ENCODE assay signal across 8 cellular contexts in the genomic region with DNA sequence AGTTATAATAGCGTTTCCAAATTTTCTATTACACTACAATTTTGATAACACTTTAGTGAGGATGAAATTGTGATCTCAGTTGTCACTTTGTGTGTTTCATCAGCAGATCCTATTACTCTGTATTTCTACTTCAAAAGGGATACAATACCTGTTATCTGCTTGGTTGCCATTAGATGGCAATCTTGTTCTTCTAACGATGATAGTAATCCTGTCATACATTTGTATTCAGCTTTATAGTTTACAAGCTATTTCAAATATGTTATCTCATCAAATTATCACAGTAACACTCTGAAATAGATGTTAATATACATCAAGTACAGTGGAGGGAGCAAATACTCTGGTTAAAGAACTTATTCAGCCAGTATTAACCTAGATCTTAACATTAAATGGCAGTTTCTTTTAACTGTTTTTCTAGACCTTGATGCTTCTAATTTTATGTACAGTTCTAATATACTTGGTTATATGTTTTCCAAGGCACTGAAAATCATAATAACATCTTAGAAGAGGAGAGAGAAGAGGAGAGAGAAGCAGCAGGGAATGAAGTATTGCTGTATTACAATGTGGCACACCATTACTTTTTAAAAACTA.
A peak's percentile ranks its signal among the peaks of the same experiment; 100 is the strongest.
DNase-seq lines count a peak whose midpoint lies in the region; ATAC-seq, FAIRE-seq and TF ChIP-seq lines count a peak whose summit lies in the region.

No MANE protein-coding gene starts in this region.

- no peaks in the 10 kb centered on the region for H3K27me3 ChIP-seq in keratinocyte (ENCODE audit: control insufficient read depth, extremely low read depth, insufficient read depth, low read length)

- POLR2A ChIA-PET in AG04449 (lab: Yijun Ruan, JAX) (no interaction called here), WTC11 (lab: Charles Lee) (no interaction called here)

- no peaks in the 10 kb centered on the region for H3K4me1 ChIP-seq in keratinocyte (ENCODE audit: control insufficient read depth, extremely low read depth, insufficient read depth, low read length)

- no peak overlapping the region for H3K4me3 ChIP-seq in AG04449 (ENCODE audit: low read depth, low read length)
- no peak overlapping the region for H3K4me3 ChIP-seq in GM12875 (ENCODE audit: low read depth, low read length)
- no peak overlapping the region for H3K4me3 ChIP-seq in keratinocyte (ENCODE audit: control insufficient read depth in 2 of 3, extremely low read depth in 1 of 3, insufficient read depth in 2 of 3, low read depth in 1 of 3, low read length in 3 of 3)

- H3K36me3 Mint-ChIP-seq in WTC11, result no peaks in the 10 kb centered on the region

- no peaks in the 10 kb centered on the region for H3K9me3 ChIP-seq in keratinocyte (ENCODE audit: control insufficient read depth, low read depth, low read length)

- no peak overlapping the region for H3K4me3 Mint-ChIP-seq in WTC11

- ATAC-seq in HG02588 (IDR thresholded peaks at IDR 0.05; ENCODE audit: unreplicated experiment), result peak; percentile 77
- peak; percentile 70 for ATAC-seq in WTC11

- no peaks in the 10 kb centered on the region for H3K36me3 ChIP-seq in keratinocyte (ENCODE audit: control insufficient read depth in 2 of 2, extremely low read depth in 1 of 2, insufficient read depth in 2 of 2, low read length in 2 of 2)

- CTCF ChIA-PET in AG04449 (lab: Yijun Ruan, JAX) (interaction anchor here (2.0 to 2.1 kb wide), 2 partner anchors 8 to 1968 kb away, joined by 9 to 12 read pairs; no protein-coding TSS in a partner anchor), WTC11 (lab: Charles Lee) (interaction anchor here (0.6 to 1.5 kb wide), 7 partner anchors 9 to 1823 kb away, joined by 3 to 7 read pairs (median 4); no protein-coding TSS in a partner anchor)

- dilution Hi-C loops in keratinocyte (cut with MboI; ENCODE audit: extremely low pct_ligation_motif_present, low sequenced_read_pairs), result no loop called here

- H4K20me1 ChIP-seq in keratinocyte (ENCODE audit: control insufficient read depth, extremely low read depth, insufficient read depth, low read length), result no peaks in the 10 kb centered on the region

- H3K9me1 ChIP-seq in keratinocyte (ENCODE audit: control insufficient read depth, extremely low read depth, insufficient read depth, low read length), result no peaks in the 10 kb centered on the region

- no peak overlapping the region for H2AFZ ChIP-seq in keratinocyte (ENCODE audit: control insufficient read depth, low read length)

- H3K27me3 Mint-ChIP-seq in WTC11 (ENCODE audit: low read depth), result no peaks in the 10 kb centered on the region

- peak; percentile 36 for TF ChIP-seq CTCF in AG04449 (IDR thresholded peaks at IDR 0.05; ENCODE audit: insufficient read depth, low read length, missing control alignments)
- TF ChIP-seq CTCF in GM12875 (IDR thresholded peaks at IDR 0.05; ENCODE audit: borderline replicate concordance, insufficient read depth, low read depth, low read length), result peak; percentile 21; the same call in 1 of the 2 replicates
- peak; percentile 21; the same call in 1 of the 2 replicates for TF ChIP-seq CTCF in WTC11 (IDR thresholded peaks at IDR 0.05)
- TF ChIP-seq CTCF in keratinocyte (optimal IDR thresholded peaks at IDR 0.05 in 1 of 3, IDR thresholded peaks at IDR 0.05 in 1 of 3, conservative IDR thresholded peaks at IDR 0.05 in 1 of 3; ENCODE audit: extremely low read depth in 1 of 3, insufficient read depth in 2 of 3, low read length in 3 of 3), result peak in 2 of 3 experiments; percentile 30 to 59

- H3K4me2 ChIP-seq in keratinocyte (ENCODE audit: control insufficient read depth, extremely low read depth, insufficient read depth, low read depth, low read length), result no peak overlapping the region

- H3K27ac Mint-ChIP-seq in WTC11, result no peak overlapping the region

- H3K9me3 Mint-ChIP-seq in WTC11, result no peaks in the 10 kb centered on the region

- no peak overlapping the region for H3K9ac ChIP-seq in keratinocyte (ENCODE audit: control insufficient read depth, extremely low read depth, insufficient read depth, low read length)

- no peaks in the 10 kb centered on the region for H3K4me1 Mint-ChIP-seq in WTC11

- DNase-seq in AG04449 (ENCODE audit: low read depth, low spot score) (no peak), MV-4-11 (lab: John Stamatoyannopoulos, UW) (peak; percentile 1), WTC11 (ENCODE audit: low spot score) (no peak), keratinocyte (ENCODE audit: low read depth, low spot score) (no peak), mesenteric fat pad (ENCODE audit: low spot score) (no peak)
- DNase-seq in NK-92 treated with Interleukin-12 subunit alpha and Interleukin-12 subunit beta, amount 100 ng/mL, for 24 hours (lab: John Stamatoyannopoulos, UW), result no peak

- H3K79me2 ChIP-seq in keratinocyte (ENCODE audit: control insufficient read depth, insufficient read depth, low read length), result no peaks in the 10 kb centered on the region

- peak; percentile 17 for FAIRE-seq in keratinocyte (lab: Jason Lieb, UNC)

- no peak overlapping the region for H3K27ac ChIP-seq in keratinocyte (ENCODE audit: control insufficient read depth, insufficient read depth, low read length)

TF ChIP-seq in WTC11, 78 proteins besides CTCF, POLR2A, EP300 and RAD21 (continues in another document):
- TF ChIP-seq ETV6 (CRISPR knock-in tag; IDR thresholded peaks at IDR 0.05) (no peak), NR2C2 (CRISPR knock-in tag; IDR thresholded peaks at IDR 0.05) (no peak), GRHL2 (CRISPR knock-in tag; IDR thresholded peaks at IDR 0.05; ENCODE audit: insufficient replicate concordance, severe bottlenecking) (no peak), SOX15 (CRISPR knock-in tag; IDR thresholded peaks at IDR 0.05) (no peak), ESRRA (CRISPR knock-in tag; IDR thresholded peaks at IDR 0.05; ENCODE audit: borderline replicate concordance) (no peak), CREM (CRISPR knock-in tag; IDR thresholded peaks at IDR 0.05) (no peak), ZNF219 (CRISPR knock-in tag; IDR thresholded peaks at IDR 0.05; ENCODE audit: borderline replicate concordance) (no peak), TEAD1 (CRISPR knock-in tag; IDR thresholded peaks at IDR 0.05) (no peak), NR3C1 (CRISPR knock-in tag; conservative IDR thresholded peaks at IDR 0.05; ENCODE audit: low read depth) (no peak), KAT7 (CRISPR knock-in tag; IDR thresholded peaks at IDR 0.05; ENCODE audit: borderline replicate concordance) (no peak)
- TF ChIP-seq, protein P1, sequence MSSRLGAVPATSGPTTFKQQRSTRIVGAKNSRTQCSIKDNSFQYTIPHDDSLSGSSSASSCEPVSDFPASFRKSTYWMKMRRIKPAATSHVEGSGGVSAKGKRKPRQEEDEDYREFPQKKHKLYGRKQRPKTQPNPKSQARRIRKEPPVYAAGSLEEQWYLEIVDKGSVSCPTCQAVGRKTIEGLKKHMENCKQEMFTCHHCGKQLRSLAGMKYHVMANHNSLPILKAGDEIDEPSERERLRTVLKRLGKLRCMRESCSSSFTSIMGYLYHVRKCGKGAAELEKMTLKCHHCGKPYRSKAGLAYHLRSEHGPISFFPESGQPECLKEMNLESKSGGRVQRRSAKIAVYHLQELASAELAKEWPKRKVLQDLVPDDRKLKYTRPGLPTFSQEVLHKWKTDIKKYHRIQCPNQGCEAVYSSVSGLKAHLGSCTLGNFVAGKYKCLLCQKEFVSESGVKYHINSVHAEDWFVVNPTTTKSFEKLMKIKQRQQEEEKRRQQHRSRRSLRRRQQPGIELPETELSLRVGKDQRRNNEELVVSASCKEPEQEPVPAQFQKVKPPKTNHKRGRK (CRISPR knock-in tag; IDR thresholded peaks at IDR 0.05; ENCODE audit: borderline replicate concordance), result no peak
- TF ChIP-seq, protein P2, sequence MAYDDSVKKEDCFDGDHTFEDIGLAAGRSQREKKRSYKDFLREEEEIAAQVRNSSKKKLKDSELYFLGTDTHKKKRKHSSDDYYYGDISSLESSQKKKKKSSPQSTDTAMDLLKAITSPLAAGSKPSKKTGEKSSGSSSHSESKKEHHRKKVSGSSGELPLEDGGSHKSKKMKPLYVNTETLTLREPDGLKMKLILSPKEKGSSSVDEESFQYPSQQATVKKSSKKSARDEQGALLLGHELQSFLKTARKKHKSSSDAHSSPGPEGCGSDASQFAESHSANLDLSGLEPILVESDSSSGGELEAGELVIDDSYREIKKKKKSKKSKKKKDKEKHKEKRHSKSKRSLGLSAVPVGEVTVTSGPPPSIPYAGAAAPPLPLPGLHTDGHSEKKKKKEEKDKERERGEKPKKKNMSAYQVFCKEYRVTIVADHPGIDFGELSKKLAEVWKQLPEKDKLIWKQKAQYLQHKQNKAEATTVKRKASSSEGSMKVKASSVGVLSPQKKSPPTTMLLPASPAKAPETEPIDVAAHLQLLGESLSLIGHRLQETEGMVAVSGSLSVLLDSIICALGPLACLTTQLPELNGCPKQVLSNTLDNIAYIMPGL (CRISPR knock-in tag; IDR thresholded peaks at IDR 0.05), result no peak
- TF ChIP-seq, protein P3, sequence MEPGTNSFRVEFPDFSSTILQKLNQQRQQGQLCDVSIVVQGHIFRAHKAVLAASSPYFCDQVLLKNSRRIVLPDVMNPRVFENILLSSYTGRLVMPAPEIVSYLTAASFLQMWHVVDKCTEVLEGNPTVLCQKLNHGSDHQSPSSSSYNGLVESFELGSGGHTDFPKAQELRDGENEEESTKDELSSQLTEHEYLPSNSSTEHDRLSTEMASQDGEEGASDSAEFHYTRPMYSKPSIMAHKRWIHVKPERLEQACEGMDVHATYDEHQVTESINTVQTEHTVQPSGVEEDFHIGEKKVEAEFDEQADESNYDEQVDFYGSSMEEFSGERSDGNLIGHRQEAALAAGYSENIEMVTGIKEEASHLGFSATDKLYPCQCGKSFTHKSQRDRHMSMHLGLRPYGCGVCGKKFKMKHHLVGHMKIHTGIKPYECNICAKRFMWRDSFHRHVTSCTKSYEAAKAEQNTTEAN (CRISPR knock-in tag; IDR thresholded peaks at IDR 0.05), result no peak
